In the genomic region with DNA sequence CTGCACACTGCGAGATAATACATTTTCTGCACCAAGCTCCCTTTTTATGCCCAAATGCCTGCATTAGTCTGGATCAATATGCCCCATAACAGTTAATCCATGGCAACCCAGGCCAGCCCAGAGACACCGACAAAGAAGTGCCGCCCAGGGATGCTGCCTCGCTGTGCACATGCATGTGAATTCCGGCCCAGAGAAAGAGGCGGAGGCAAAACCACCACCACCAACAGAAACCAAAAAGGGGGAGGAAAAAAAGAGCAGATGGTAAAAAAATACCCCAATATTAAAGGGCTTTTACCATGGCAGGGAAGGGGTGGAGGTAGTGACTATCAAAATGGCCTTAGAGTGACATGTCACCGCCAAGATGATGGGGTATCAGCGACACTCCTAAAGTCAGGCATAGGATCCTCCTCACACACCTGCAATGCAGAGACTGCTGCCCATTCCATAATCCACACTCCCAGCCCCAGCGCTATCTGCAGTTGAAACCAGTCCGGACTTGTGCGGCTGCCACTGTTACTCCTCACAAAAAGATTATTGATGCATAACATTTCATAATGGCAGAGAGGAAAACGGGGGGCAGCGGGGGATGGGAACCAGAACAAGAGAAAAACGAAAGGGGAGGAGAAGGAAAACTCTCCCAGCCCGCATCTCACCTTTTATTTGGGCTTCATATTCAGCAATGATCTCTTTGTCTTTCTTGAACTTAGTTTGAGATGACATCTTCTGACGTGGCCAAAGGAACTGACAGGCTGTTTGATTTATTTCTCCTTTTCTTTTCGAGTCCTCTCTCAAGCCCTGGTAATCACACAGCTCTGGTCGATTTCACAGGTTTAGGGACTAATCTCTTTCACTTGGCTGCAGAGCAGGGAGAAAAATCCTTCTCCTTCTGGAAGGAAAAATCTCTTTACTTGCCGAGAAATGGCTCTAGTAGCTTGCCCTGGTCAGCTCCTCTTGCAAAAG, we compare ENCODE assay signal across 8 cellular contexts. TPM values are rescaled to one million over a fixed set of nuclear protein-coding genes. Genes with fewer than 3 reads are reported as not detected.
A peak's percentile ranks its signal among the peaks of the same experiment; 100 is the strongest.
DNase-seq lines count a peak whose midpoint lies in the region; ATAC-seq, FAIRE-seq and TF ChIP-seq lines count a peak whose summit lies in the region.

No MANE protein-coding gene starts in this region.

- in situ Hi-C loops in HepG2 (cut with HindIII; ENCODE audit: extremely low pct_ligation_motif_present, low pct_unique_long_range_greater_than_20kb), result no loop called here

- intact Hi-C loops in adrenal gland (cut with DNase I), result no loop called here
- intact Hi-C loops in HepG2 (cut with micrococcal nuclease; ENCODE audit: unreplicated experiment), result no loop called here

- H3K27me3 ChIP-seq in Loucy (ENCODE audit: insufficient read depth, low read length, poor library complexity, severe bottlenecking) (no peaks in the 10 kb centered on the region), adrenal gland (no peaks in the 10 kb centered on the region), HepG2 (ENCODE audit: control insufficient read depth in 1 of 2, insufficient read depth in 2 of 2, low read length in 2 of 2) (peaks cover 5 to 31% of the 10 kb centered on the region in 2 experiments; a peak in 4 of 5 replicates)

- POLR2A ChIA-PET in HepG2 (lab: Yijun Ruan, JAX), result no interaction called here

- 19 to 30% (median 24%) methylated on average over 19 of the region's 19 CpGs for WGBS in adrenal gland, 4 donors
- under 1% methylated on average over 18 of the region's 19 CpGs for WGBS in HepG2 (ENCODE audit: low lambda C conversion rate)

- CTCF ChIA-PET in HepG2 (lab: Yijun Ruan, JAX; ENCODE audit: low intra/inter-chr PET ratio, low total read pairs), result no interaction called here

- DNase-seq in COLO668 (lab: John Stamatoyannopoulos, UW; ENCODE audit: unreplicated experiment) (peak; percentile 48), adrenal gland (peak in 3 of 7 donors; percentile 28 to 65 (median 42)), HepG2 (ENCODE audit: low spot score) (no peak), SKM-1 (lab: John Stamatoyannopoulos, UW; ENCODE audit: unreplicated experiment) (no peak), HuH-7.5 (ENCODE audit: low spot score) (no peak)

- peak; percentile 46 for ATAC-seq in HepG2
- no peak for ATAC-seq in HG03039 (IDR thresholded peaks at IDR 0.05; ENCODE audit: unreplicated experiment)

- H2AFZ ChIP-seq in Loucy (ENCODE audit: low read length), result peak overlapping the region; percentile 87
- no peak overlapping the region for H2AFZ ChIP-seq in HepG2 (ENCODE audit: low read length)

- no TSS peak for BruUV-seq in HepG2 (replicated peaks; lab: Mats Ljungman, UMichigan)

- peak overlapping the region in 3 of 5 donors; percentile 78 to 85 (median 81) for H3K27ac ChIP-seq in adrenal gland
- H3K27ac ChIP-seq in HepG2 (ENCODE audit: extremely low read length, insufficient read depth, low read length), result no peak overlapping the region
- peak overlapping the region; percentile 27 for H3K27ac ChIP-seq in temporal lobe (ENCODE audit: low read depth, low read length)

- TF ChIP-seq POLR2A in adrenal gland (IDR thresholded peaks at IDR 0.05) (no peak), HepG2 (IDR thresholded peaks at IDR 0.05; ENCODE audit: insufficient read depth in 1 of 2, low read depth in 2 of 2, low read length in 2 of 2) (no peak)

- TF ChIP-seq RAD21 in HepG2 (CRISPR knock-in tag; IDR thresholded peaks at IDR 0.05), result no peak

- H4K20me1 ChIP-seq in Loucy (ENCODE audit: insufficient read depth, low read length, poor library complexity, severe bottlenecking) (peaks cover 6% of the 10 kb centered on the region), HepG2 (ENCODE audit: insufficient read depth, low read length) (no peaks in the 10 kb centered on the region)

- peak overlapping the region; percentile 91 for H3K4me3 ChIP-seq in Loucy (ENCODE audit: low read length, poor library complexity, severe bottlenecking)
- peak overlapping the region in 2 of 4 donors; percentile 30 to 69 for H3K4me3 ChIP-seq in adrenal gland
- peak overlapping the region; percentile 41 to 80 (median 41) for H3K4me3 ChIP-seq in HepG2 (replicated peaks in 1 of 3; ENCODE audit: insufficient read depth in 1 of 3, low read depth in 2 of 3, low read length in 3 of 3)

- H3K79me2 ChIP-seq in Loucy (ENCODE audit: insufficient read depth, low read length), result peaks cover 59% of the 10 kb centered on the region
- no peaks in the 10 kb centered on the region for H3K79me2 ChIP-seq in HepG2 (ENCODE audit: insufficient read depth, low read length)

- H3K9me2 ChIP-seq in Loucy (replicated peaks; ENCODE audit: low read depth, low read length), result no peaks in the 10 kb centered on the region

- H3K4me2 ChIP-seq in Loucy (ENCODE audit: low read depth, low read length, poor library complexity, severe bottlenecking) (peak overlapping the region; percentile 91), HepG2 (ENCODE audit: low read depth, low read length) (peak overlapping the region; percentile 99)

- H3F3A ChIP-seq in Loucy (ENCODE audit: low read depth), result peaks cover 3% of the 10 kb centered on the region; the same call in 1 of the 2 replicates

- H3K9ac ChIP-seq in Loucy (ENCODE audit: low read depth, low read length, poor library complexity, severe bottlenecking) (peak overlapping the region; percentile 82), HepG2 (ENCODE audit: insufficient read depth, low read depth, low read length) (no peak overlapping the region)

- H3K4me1 ChIP-seq in Loucy (ENCODE audit: insufficient read depth, low read length, poor library complexity, severe bottlenecking), result peaks cover 47% of the 10 kb centered on the region
- peaks cover 16 to 48% of the 10 kb centered on the region in 2 donors for H3K4me1 ChIP-seq in adrenal gland (replicated peaks in 1 of 2)
- H3K4me1 ChIP-seq in HepG2 (ENCODE audit: insufficient read depth, low read length), result peaks cover 30% of the 10 kb centered on the region

- FAIRE-seq in HepG2 (lab: Jason Lieb, UNC), result no peak

- H3K9me3 ChIP-seq in Loucy (ENCODE audit: insufficient read depth, low read depth, low read length), result no peaks in the 10 kb centered on the region
- H3K9me3 ChIP-seq in adrenal gland (replicated peaks in 1 of 3), result no peaks in the 10 kb centered on the region
- no peaks in the 10 kb centered on the region for H3K9me3 ChIP-seq in HepG2 (ENCODE audit: low read length)

- no peak for TF ChIP-seq CTCF in Loucy (conservative IDR thresholded peaks at IDR 0.05; ENCODE audit: low read length)
- no peak for TF ChIP-seq CTCF in adrenal gland (IDR thresholded peaks at IDR 0.05)
- no peak for TF ChIP-seq CTCF in HepG2 (CRISPR knock-in tag; IDR thresholded peaks at IDR 0.05)

- TF ChIP-seq EP300 in HepG2 (IDR thresholded peaks at IDR 0.05; ENCODE audit: low read depth in 2 of 2, low read length in 2 of 2) (no peak), HepG2 (CRISPR knock-in tag; IDR thresholded peaks at IDR 0.05; ENCODE audit: borderline replicate concordance) (no peak)

- H3K36me3 ChIP-seq in Loucy (ENCODE audit: insufficient read depth, low read length), result no peaks in the 10 kb centered on the region
- no peaks in the 10 kb centered on the region for H3K36me3 ChIP-seq in adrenal gland (replicated peaks in 1 of 2)
- H3K36me3 ChIP-seq in HepG2 (replicated peaks in 1 of 2; ENCODE audit: control insufficient read depth in 1 of 2, insufficient read depth in 2 of 2, low read length in 2 of 2), result no peaks in the 10 kb centered on the region

TF ChIP-seq in HepG2, 621 proteins besides CTCF, POLR2A, EP300 and RAD21 (continues in another document):
- 0 out of 2 replicates have a peak, but pooled peaks have one; percentile 5 for TF ChIP-seq ZFX (CRISPR knock-in tag; IDR thresholded peaks at IDR 0.05; ENCODE audit: low read depth)
- no peak for TF ChIP-seq MYNN (CRISPR knock-in tag; IDR thresholded peaks at IDR 0.05; ENCODE audit: low read depth)
- TF ChIP-seq ZNF263 (CRISPR knock-in tag; IDR thresholded peaks at IDR 0.05), result no peak
- no peak for TF ChIP-seq BRCA1 (CRISPR knock-in tag; IDR thresholded peaks at IDR 0.05)
- no peak for TF ChIP-seq ZNF432 (CRISPR knock-in tag; IDR thresholded peaks at IDR 0.05; ENCODE audit: borderline replicate concordance)
- TF ChIP-seq ZNF558 (CRISPR knock-in tag; IDR thresholded peaks at IDR 0.05; ENCODE audit: borderline replicate concordance), result 0 out of 2 replicates have a peak, but pooled peaks have one; percentile 28
- no peak for TF ChIP-seq ZNF30 (CRISPR knock-in tag; IDR thresholded peaks at IDR 0.05)
- TF ChIP-seq ZNF7 (CRISPR knock-in tag; IDR thresholded peaks at IDR 0.05), result no peak

RNA-seq across cellular contexts. Expression of gene SRGAP3, which starts 0.9 kb away (rescaled TPM):
- 10 to 100 TPM; 13.6 to 35.0 (median 23.8) TPM for total RNA-seq in adrenal gland
- polyA plus RNA-seq in adrenal gland, result 1 to 10 TPM; 3.3 to 8.8 (median 8.1) TPM
- total RNA-seq in HepG2 (2016; rRNA removed; fragmentation: Illumina TruSeq; extraction: Trizol), result 1.2 and 1.6 TPM in 2 replicates
- 0.30 and 0.35 TPM in 2 replicates for total RNA-seq in HepG2 (2016; cell fraction: cytosol; rRNA removed; fragmentation: Illumina TruSeq; extraction: Trizol; ENCODE audit: low read depth)
- 0.97 and 1.3 TPM in 2 replicates for total RNA-seq in HepG2 (2016; cell fraction: insoluble cytoplasmic fraction; rRNA removed; fragmentation: Illumina TruSeq; extraction: Trizol)
- 0.48 and 0.90 TPM in 2 replicates for total RNA-seq in HepG2 (2016; cell fraction: membrane; rRNA removed; fragmentation: Illumina TruSeq; extraction: Trizol)
- total RNA-seq in HepG2 (2016; cell fraction: nucleus; rRNA removed; fragmentation: Illumina TruSeq; extraction: Trizol), result 2.3 and 3.4 TPM in 2 replicates
- 0.97 and 1.4 TPM in 2 replicates for polyA plus RNA-seq in HepG2 (2011; rRNA removed)
- polyA plus RNA-seq in HepG2 (2011; cell fraction: cytosol; rRNA removed), result 0.67 and 1.4 TPM in 2 replicates
- polyA plus RNA-seq in HepG2 (2011; cell fraction: nucleus; rRNA removed), result 2.5 and 4.1 TPM in 2 replicates
- 1.3 and 2.1 TPM in 2 replicates for polyA plus RNA-seq in HepG2 (2012)
- polyA plus RNA-seq in HepG2 (2016; cell fraction: cytosol; fragmentation: Illumina TruSeq; extraction: Trizol; ENCODE audit: low read depth), result 0.36 and 0.60 TPM in 2 replicates
- 0.54 and 1.4 TPM in 2 replicates for polyA plus RNA-seq in HepG2 (2016; cell fraction: insoluble cytoplasmic fraction; fragmentation: Illumina TruSeq; extraction: Trizol; ENCODE audit: low read depth)
- polyA plus RNA-seq in HepG2 (2016; cell fraction: membrane; fragmentation: Illumina TruSeq; extraction: Trizol; ENCODE audit: low read depth), result 0.17 and 0.35 TPM in 2 replicates
- 1.7 and 2.7 TPM in 2 replicates for polyA plus RNA-seq in HepG2 (2016; cell fraction: nucleus; fragmentation: Illumina TruSeq; extraction: Trizol; ENCODE audit: insufficient read depth, low read depth)
- 0.19 and 1.8 TPM in 2 replicates for polyA minus RNA-seq in HepG2 (2011; rRNA and poly(A)+ RNA removed; ENCODE audit: low replicate concordance)
- 0.79 and 0.89 TPM in 2 replicates for polyA minus RNA-seq in HepG2 (2011; cell fraction: cytosol; rRNA and poly(A)+ RNA removed)
- polyA minus RNA-seq in HepG2 (2011; cell fraction: nucleus; rRNA and poly(A)+ RNA removed), result 9.7 and 10.2 TPM in 2 replicates
- total RNA-seq in temporal lobe, result 74.3 TPM
